In the genomic region with DNA sequence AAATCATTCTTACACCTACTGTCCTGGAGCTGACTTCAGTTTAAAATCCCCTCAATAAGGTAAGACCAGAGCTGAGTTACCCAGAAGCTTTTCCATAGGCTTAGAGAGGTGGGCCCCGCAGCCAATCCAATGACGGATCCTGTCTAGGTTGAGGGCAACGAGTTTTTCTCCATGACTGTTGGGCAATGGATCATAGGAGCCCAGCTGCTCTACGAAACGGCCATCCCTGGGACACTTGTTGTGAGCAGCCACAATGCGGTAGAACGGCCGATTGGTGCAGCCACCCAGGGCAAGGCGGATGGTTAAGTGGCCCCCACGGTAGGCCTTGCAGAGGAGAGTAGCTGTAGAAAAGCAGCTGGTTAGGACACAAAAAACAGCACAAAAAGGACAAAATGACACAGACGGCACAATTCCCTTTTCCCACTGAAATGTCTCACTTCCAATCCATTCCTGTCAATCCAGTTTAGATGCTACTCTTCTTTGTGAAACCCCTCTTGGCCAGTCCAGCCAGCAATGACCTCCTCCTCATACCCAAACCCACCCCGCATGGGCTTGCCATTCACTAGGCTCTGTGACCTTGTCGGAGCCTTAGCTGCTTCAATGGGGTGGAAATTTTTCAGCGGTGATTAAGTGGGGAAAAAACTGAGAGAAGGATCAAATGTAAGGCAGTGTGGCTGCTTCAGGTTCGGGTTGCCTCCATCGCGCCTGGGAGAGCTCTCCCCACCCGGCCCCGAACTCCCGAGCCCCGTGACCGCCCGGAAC, we compare ENCODE assay signal across 8 cellular contexts. TPM values are rescaled to one million over a fixed set of nuclear protein-coding genes. Genes with fewer than 3 reads are reported as not detected.
DNase-seq lines count a peak whose midpoint lies in the region; ATAC-seq, FAIRE-seq and TF ChIP-seq lines count a peak whose summit lies in the region.

No MANE protein-coding gene starts in this region.

- TSS peak; percentile 88 for BruUV-seq in GM12878 (replicated peaks; lab: Mats Ljungman, UMichigan)

- H3K4me2 ChIP-seq in Karpas-422 (ENCODE audit: low read depth, low read length, poor library complexity, severe bottlenecking), result peak overlapping the region; percentile 86
- peak overlapping the region; percentile 95 for H3K4me2 ChIP-seq in GM12878 (ENCODE audit: control insufficient read depth, insufficient read depth)

- no peak for TF ChIP-seq RAD21 in GM12878 (IDR thresholded peaks at IDR 0.05; ENCODE audit: insufficient read depth, low read depth, low read length)

- peak overlapping the region; percentile 61 for H3K27ac ChIP-seq in Karpas-422 (ENCODE audit: low read length)
- peak overlapping the region; percentile 97 for H3K27ac ChIP-seq in GM12878 (ENCODE audit: control insufficient read depth, insufficient read depth)
- H3K27ac ChIP-seq in stomach smooth muscle (ENCODE audit: low read length), result peak overlapping the region; percentile 92

- WGBS in GM12878 (ENCODE audit: insufficient coverage, insufficient replicate concordance, low lambda C conversion rate, missing lambda C conversion rate), result 5% methylated on average over 23 of the region's 23 CpGs

- no peak for TF ChIP-seq CTCF in GM12878 (IDR thresholded peaks at IDR 0.05 in 2 of 3, conservative IDR thresholded peaks at IDR 0.05 in 1 of 3; ENCODE audit: control insufficient read depth in 2 of 3, extremely low read depth in 1 of 3, insufficient read depth in 1 of 3, low read depth in 3 of 3, low read length in 3 of 3)

- DNase-seq in stimulated activated CD4-positive, alpha-beta T cell treated with anti-CD3 and anti-CD28 coated beads, Interleukin-1b, Interleukin-23, amount 100 ng/mL, for 48 hours, result peak; percentile 45
- DNase-seq in stimulated activated CD4-positive, alpha-beta T cell treated with anti-CD3 and anti-CD28 coated beads, Interleukin-4, amount 100 ng/mL, for 4 hours, result no peak
- DNase-seq in Karpas-422, result no peak
- DNase-seq in GM12878 (ENCODE audit: low read depth, low spot score), result no peak
- peak; percentile 18 for DNase-seq in kidney tubule cell (ENCODE audit: low spot score)
- no peak for DNase-seq in C1 segment of cervical spinal cord (lab: John Stamatoyannopoulos, UW)

- H3K9me3 ChIP-seq in Karpas-422 (ENCODE audit: low read length) (no peaks in the 10 kb centered on the region), GM12878 (replicated peaks; ENCODE audit: control insufficient read depth, insufficient read depth, low read length) (no peaks in the 10 kb centered on the region), stomach smooth muscle (ENCODE audit: control insufficient read depth in 2 of 2, low read length in 2 of 2) (no peaks in the 10 kb centered on the region)

- H3K4me3 ChIP-seq in Karpas-422 (ENCODE audit: low read length), result peak overlapping the region; percentile 70
- peak overlapping the region; percentile 93 for H3K4me3 ChIP-seq in GM12878
- peak overlapping the region; percentile 97 to 99 for H3K4me3 ChIP-seq in stomach smooth muscle (ENCODE audit: low read length in 2 of 2)

- peak; percentile 70 for ATAC-seq in GM12878
- no peak for ATAC-seq in GM18511 (IDR thresholded peaks at IDR 0.05; ENCODE audit: unreplicated experiment)

- SMC1A ChIA-PET in GM12878 (lab: Charles Lee; ENCODE audit: uncharacterized antibody, unreplicated experiment), result interaction anchor here (1.2 kb wide), 1 partner anchor 392 kb away, joined by 3 read pairs; no protein-coding TSS in a partner anchor

- intact Hi-C loops in GM12878 (cut with micrococcal nuclease; ENCODE audit: unreplicated experiment), result loop anchor here (5.0 kb wide), 1 partner anchor 245 kb away; the partner anchor contains the start of gene PPP3CB

- H3K27me3 ChIP-seq in Karpas-422 (ENCODE audit: low read length) (no peaks in the 10 kb centered on the region), GM12878 (replicated peaks in 1 of 2; ENCODE audit: control insufficient read depth in 2 of 2, insufficient read depth in 2 of 2, low read length in 1 of 2) (no peaks in the 10 kb centered on the region), stomach smooth muscle (ENCODE audit: control insufficient read depth in 1 of 2, insufficient read depth in 2 of 2, low read length in 2 of 2) (no peaks in the 10 kb centered on the region)

- peaks cover 55% of the 10 kb centered on the region for H3K4me1 ChIP-seq in Karpas-422 (ENCODE audit: low read length)
- peaks cover 13% of the 10 kb centered on the region for H3K4me1 ChIP-seq in GM12878 (ENCODE audit: control insufficient read depth, insufficient read depth, low read length)
- peaks cover 26% of the 10 kb centered on the region for H3K4me1 ChIP-seq in stomach smooth muscle (ENCODE audit: control insufficient read depth, insufficient read depth, low read length)

- no peaks in the 10 kb centered on the region for H3K9me2 ChIP-seq in Karpas-422 (replicated peaks; ENCODE audit: insufficient read depth, low read length)

- H3K79me2 ChIP-seq in Karpas-422 (ENCODE audit: low read length), result peaks cover 67% of the 10 kb centered on the region
- H3K79me2 ChIP-seq in GM12878 (ENCODE audit: control insufficient read depth, insufficient read depth, low read length), result peaks cover 56% of the 10 kb centered on the region

- FAIRE-seq in GM12878 (lab: Jason Lieb, UNC), result peak; percentile 78

- peak overlapping the region; percentile 77 for H3K9ac ChIP-seq in Karpas-422 (ENCODE audit: low read length)
- H3K9ac ChIP-seq in GM12878 (ENCODE audit: control insufficient read depth, insufficient read depth, low read length), result peak overlapping the region; percentile 100
- peak overlapping the region; percentile 93 to 98 for H3K9ac ChIP-seq in stomach smooth muscle (ENCODE audit: low read length in 2 of 2)

- H3K36me3 ChIP-seq in Karpas-422 (ENCODE audit: insufficient read depth, low read length), result peaks cover 17% of the 10 kb centered on the region
- peaks cover 0 to 10% of the 10 kb centered on the region in 2 experiments; a peak in 2 of 4 replicates for H3K36me3 ChIP-seq in GM12878 (ENCODE audit: control insufficient read depth in 2 of 2, insufficient read depth in 2 of 2, low read length in 1 of 2)
- peaks cover 0 to 9% of the 10 kb centered on the region in 2 donors for H3K36me3 ChIP-seq in stomach smooth muscle (ENCODE audit: control insufficient read depth in 2 of 2, insufficient read depth in 2 of 2, low read length in 2 of 2)

- in situ Hi-C loops in GM12878 (cut with MboI), result no loop called here

- TF ChIP-seq POLR2A in GM12878 (IDR thresholded peaks at IDR 0.05; ENCODE audit: low read depth, low read length), result no peak

- TF ChIP-seq EP300 in GM12878 (IDR thresholded peaks at IDR 0.05; ENCODE audit: borderline replicate concordance in 1 of 2, control insufficient read depth in 1 of 2, low read depth in 2 of 2, low read length in 2 of 2), result no peak

- CTCF ChIA-PET in GM12878 (lab: Yijun Ruan, JAX), result interaction anchor here (1.6 to 4.7 kb wide), 2 partner anchors 12 to 159 kb away, joined by 4 to 14 read pairs; no protein-coding TSS in a partner anchor

- H4K20me1 ChIP-seq in Karpas-422 (ENCODE audit: insufficient read depth, low read depth, low read length), result no peaks in the 10 kb centered on the region
- no peaks in the 10 kb centered on the region for H4K20me1 ChIP-seq in GM12878 (ENCODE audit: control insufficient read depth, insufficient read depth)

- no peak overlapping the region for H2AFZ ChIP-seq in Karpas-422 (ENCODE audit: low read length)
- peak overlapping the region; percentile 99 for H2AFZ ChIP-seq in GM12878 (ENCODE audit: control insufficient read depth, low read depth, low read length)

- POLR2A ChIA-PET in GM12878 (lab: Charles Lee), result interaction anchor here (0.6 to 1.5 kb wide), 7 partner anchors 9 to 559 kb away, joined by 3 to 7 read pairs (median 3); partner anchors contain the start of gene CFAP70

- RAD21 ChIA-PET in GM12878 (lab: Charles Lee; ENCODE audit: unreplicated experiment), result interaction anchor here (1.6 kb wide), 1 partner anchor 83 kb away, joined by 4 read pairs; no protein-coding TSS in a partner anchor

RNA-seq across cellular contexts. Expression of gene MRPS16, which starts 0.6 kb away (rescaled TPM):
- 78.2 and 88.2 TPM in 2 replicates for total RNA-seq in Karpas-422 (2014; rRNA removed; shearing (Covaris generic); ENCODE audit: low replicate concordance)
- total RNA-seq in GM12878 (2013; cell fraction: nucleolus; rRNA removed), result 50.5 and 55.1 TPM in 2 replicates
- total RNA-seq in GM12878 (2014; rRNA removed), result 107 and 111 TPM in 2 replicates
- total RNA-seq in GM12878 (2014; rRNA removed; fragmentation: Illumina TruSeq; extraction: Trizol), result 87.6 and 93.9 TPM in 2 replicates
- total RNA-seq in GM12878 (2021), result 160 and 170 TPM in 2 replicates
- polyA plus RNA-seq in GM12878 (2011; ENCODE audit: low read depth), result 24.7 TPM
- polyA plus RNA-seq in GM12878 (2011; rRNA removed), result 86.2 and 86.9 TPM in 2 replicates
- 124 and 128 TPM in 2 replicates for polyA plus RNA-seq in GM12878 (2011; cell fraction: cytosol; rRNA removed)
- 48.8 and 52.3 TPM in 2 replicates for polyA plus RNA-seq in GM12878 (2011; cell fraction: nucleus; rRNA removed)
- 57.0 and 76.9 TPM in 2 replicates for polyA plus RNA-seq in GM12878 (2012)
- polyA plus RNA-seq in GM12878 (2014; fragmentation: Illumina TruSeq; extraction: Trizol), result 69.4 and 75.3 TPM in 2 replicates
- polyA plus RNA-seq in GM12878 (2014; fragmentation: Nextera tagmentation; extraction: Ambion mirVana), result 10 to 100 TPM; 43.4 to 98.5 TPM
- 122 and 133 TPM in 2 replicates for polyA plus RNA-seq in GM12878 (2014; rRNA removed)
- 100 to 1,000 TPM; 269 to 285 TPM for polyA plus RNA-seq in GM12878 (2016; fragmentation: Nextera tagmentation; extraction: Ambion mirVana)
- 53.6 and 69.3 TPM in 2 replicates for polyA minus RNA-seq in GM12878 (2011; rRNA and poly(A)+ RNA removed)
- polyA minus RNA-seq in GM12878 (2011; cell fraction: cytosol; rRNA and poly(A)+ RNA removed), result 29.8 and 34.7 TPM in 2 replicates
- 20.6 and 31.1 TPM in 2 replicates for polyA minus RNA-seq in GM12878 (2011; cell fraction: nucleus; rRNA and poly(A)+ RNA removed)

RNA-seq across cellular contexts. Expression of gene DNAJC9, which starts 4.8 kb away (rescaled TPM):
- total RNA-seq in Karpas-422 (2014; rRNA removed; shearing (Covaris generic); ENCODE audit: low replicate concordance), result 31.7 and 44.1 TPM in 2 replicates
- 83.2 and 90.8 TPM in 2 replicates for total RNA-seq in GM12878 (2013; cell fraction: nucleolus; rRNA removed)
- total RNA-seq in GM12878 (2014; rRNA removed), result 50.2 and 51.5 TPM in 2 replicates
- 46.3 and 51.2 TPM in 2 replicates for total RNA-seq in GM12878 (2014; rRNA removed; fragmentation: Illumina TruSeq; extraction: Trizol)
- total RNA-seq in GM12878 (2021), result 38.4 and 41.6 TPM in 2 replicates
- 20.1 TPM for polyA plus RNA-seq in GM12878 (2011; ENCODE audit: low read depth)
- polyA plus RNA-seq in GM12878 (2011; rRNA removed), result 33.6 and 40.6 TPM in 2 replicates
- polyA plus RNA-seq in GM12878 (2011; cell fraction: cytosol; rRNA removed), result 26.8 and 28.1 TPM in 2 replicates
- 34.6 and 42.4 TPM in 2 replicates for polyA plus RNA-seq in GM12878 (2011; cell fraction: nucleus; rRNA removed)
- 16.9 and 21.9 TPM in 2 replicates for polyA plus RNA-seq in GM12878 (2012)
- polyA plus RNA-seq in GM12878 (2014; fragmentation: Illumina TruSeq; extraction: Trizol), result 42.0 and 43.6 TPM in 2 replicates
- polyA plus RNA-seq in GM12878 (2014; fragmentation: Nextera tagmentation; extraction: Ambion mirVana), result 10 to 100 TPM; 15.0 to 16.0 TPM
- 35.7 and 38.2 TPM in 2 replicates for polyA plus RNA-seq in GM12878 (2014; rRNA removed)
- 10 to 100 TPM; 71.9 to 72.9 TPM for polyA plus RNA-seq in GM12878 (2016; fragmentation: Nextera tagmentation; extraction: Ambion mirVana)
- polyA minus RNA-seq in GM12878 (2011; rRNA and poly(A)+ RNA removed), result 26.4 and 37.1 TPM in 2 replicates
- 9.8 and 12.8 TPM in 2 replicates for polyA minus RNA-seq in GM12878 (2011; cell fraction: cytosol; rRNA and poly(A)+ RNA removed)
- 20.8 and 35.8 TPM in 2 replicates for polyA minus RNA-seq in GM12878 (2011; cell fraction: nucleus; rRNA and poly(A)+ RNA removed)

Comparison
In these comparisons a context has a peak if more than half of its experiments do, and no peak if none do; other contexts are left out.
1. DNase-seq: peak in stimulated activated CD4-positive, alpha-beta T cell treated with anti-CD3 and anti-CD28 coated beads, Interleukin-1b, Interleukin-23, amount 100 ng/mL, for 48 hours (single experiment) and kidney tubule cell (single experiment); none in stimulated activated CD4-positive, alpha-beta T cell treated with anti-CD3 and anti-CD28 coated beads, Interleukin-4, amount 100 ng/mL, for 4 hours (0 of 2), Karpas-422 (single experiment), GM12878 (single experiment) and C1 segment of cervical spinal cord (0 of 14).
2. Peak in every context shown above with its lines, with median percentiles within 50 percentile points of each other: H3K27ac ChIP-seq, H3K4me3 ChIP-seq and H3K9ac ChIP-seq.